In genomic region chr18:62131305-62131909, GRCh38 we compare ENCODE assay signal across 8 cellular contexts. TPM values are rescaled to one million over a fixed set of nuclear protein-coding genes. Genes with fewer than 3 reads are reported as not detected.
DNase-seq lines count a peak whose midpoint lies in the region; ATAC-seq and TF ChIP-seq lines count a peak whose summit lies in the region.

No MANE protein-coding gene starts in this region.

- H3K4me3 ChIP-seq in cardiac fibroblast (replicated peaks in 1 of 2; ENCODE audit: low read depth in 2 of 2, low read length in 2 of 2): no peak overlapping the region

- peak; percentile 53 for ATAC-seq in HG02571 (IDR thresholded peaks at IDR 0.05; ENCODE audit: unreplicated experiment)
- peak; percentile 72 for ATAC-seq in left colon

- intact Hi-C loops in left colon (cut with DNase I, micrococcal nuclease): loop anchor here in 1 of 2 donors (5.0 kb wide), 3 partner anchors 229 to 579 kb away; no protein-coding TSS in a partner anchor

- peak; percentile 72 for TF ChIP-seq CTCF in GM12874 (IDR thresholded peaks at IDR 0.05; ENCODE audit: insufficient read depth, low read depth, low read length)
- TF ChIP-seq CTCF in VCaP (conservative IDR thresholded peaks at IDR 0.05): peak; percentile 92
- peak; percentile 91 for TF ChIP-seq CTCF in cardiac fibroblast (IDR thresholded peaks at IDR 0.05; ENCODE audit: low read depth, low read length)

- DNase-seq in NCI-H1694 treated with DMSO at 0.1 percent for 48 hours (lab: John Stamatoyannopoulos, UW) (peak; percentile 40), cardiac fibroblast (ENCODE audit: low read depth in 2 of 2) (peak; percentile 82), left colon (peak; percentile 36 to 46), mesenteric fat pad (ENCODE audit: low spot score) (no peak)
- peak; percentile 44 to 47 for DNase-seq in stimulated activated CD4-positive, alpha-beta T cell treated with anti-CD3 and anti-CD28 coated beads, Interleukin-4, amount 100 ng/mL, for 4 hours

- H3K27ac ChIP-seq in VCaP: no peak overlapping the region

RNA-seq across cellular contexts. Expression of gene PIGN, which starts 55.4 kb away (rescaled TPM):
- total RNA-seq in left colon: 10 to 100 TPM; 35.7 to 46.6 TPM
- total RNA-seq in mesenteric fat pad: 23.2 TPM

RNA-seq across cellular contexts. Expression of gene RELCH, which starts 55.6 kb away (rescaled TPM):
- total RNA-seq in left colon (10 to 100 TPM; 46.9 to 61.1 TPM), mesenteric fat pad (23.0 TPM)
